In genomic region chr2:210169871-210170441, GRCh38 we compare ENCODE assay signal across 8 cellular contexts. TPM values are rescaled to one million over a fixed set of nuclear protein-coding genes. Genes with fewer than 3 reads are reported as not detected.
DNase-seq lines count a peak whose midpoint lies in the region; ATAC-seq, FAIRE-seq and TF ChIP-seq lines count a peak whose summit lies in the region.

No MANE protein-coding gene starts in this region.

- FAIRE-seq in GM12891 (lab: Jason Lieb, UNC) = no peak

- peak overlapping the region; percentile 95 for H3K4me3 Mint-ChIP-seq in activated naive CD8-positive, alpha-beta T cell treated with anti-CD3 and anti-CD28 coated beads, Interleukin-2, amount 50 U/mL, for 24 hours
- H3K4me3 Mint-ChIP-seq in stimulated activated effector memory CD8-positive, alpha-beta T cell treated with anti-CD3 and anti-CD28 coated beads, Interleukin-12 subunit alpha, Interleukin-12 subunit beta, amount 100 ng/mL, for 72 hours = peak overlapping the region; percentile 98

- no peaks in the 10 kb centered on the region for H3K9me2 ChIP-seq in Loucy (replicated peaks; ENCODE audit: low read depth, low read length)

- H3K9me3 Mint-ChIP-seq in activated naive CD8-positive, alpha-beta T cell treated with anti-CD3 and anti-CD28 coated beads, Interleukin-2, amount 50 U/mL, for 24 hours = no peaks in the 10 kb centered on the region
- no peaks in the 10 kb centered on the region for H3K9me3 Mint-ChIP-seq in stimulated activated effector memory CD8-positive, alpha-beta T cell treated with anti-CD3 and anti-CD28 coated beads, Interleukin-12 subunit alpha, Interleukin-12 subunit beta, amount 100 ng/mL, for 72 hours

- H3K9me3 ChIP-seq in Loucy (ENCODE audit: insufficient read depth, low read depth, low read length) = no peaks in the 10 kb centered on the region
- no peaks in the 10 kb centered on the region for H3K9me3 ChIP-seq in iPS-15b (ENCODE audit: control insufficient read depth, insufficient read depth, low read length)

- H3K4me3 ChIP-seq in Loucy (ENCODE audit: low read length, poor library complexity, severe bottlenecking) (peak overlapping the region; percentile 84), iPS-15b (ENCODE audit: low read depth, low read length) (peak overlapping the region; percentile 77)

- peak overlapping the region; percentile 98 for H3K27ac Mint-ChIP-seq in activated naive CD8-positive, alpha-beta T cell treated with anti-CD3 and anti-CD28 coated beads, Interleukin-2, amount 50 U/mL, for 24 hours
- H3K27ac Mint-ChIP-seq in stimulated activated effector memory CD8-positive, alpha-beta T cell treated with anti-CD3 and anti-CD28 coated beads, Interleukin-12 subunit alpha, Interleukin-12 subunit beta, amount 100 ng/mL, for 72 hours = peak overlapping the region; percentile 100

- no peak for TF ChIP-seq POLR2A in GM12891 (IDR thresholded peaks at IDR 0.05; ENCODE audit: low read depth, low read length)

- peaks cover 31% of the 10 kb centered on the region for H3K79me2 ChIP-seq in Loucy (ENCODE audit: insufficient read depth, low read length)

- H3K27me3 Mint-ChIP-seq in activated naive CD8-positive, alpha-beta T cell treated with anti-CD3 and anti-CD28 coated beads, Interleukin-2, amount 50 U/mL, for 24 hours = peaks cover 5% of the 10 kb centered on the region

- H3K27me3 ChIP-seq in Loucy (ENCODE audit: insufficient read depth, low read length, poor library complexity, severe bottlenecking) (no peaks in the 10 kb centered on the region), iPS-15b (ENCODE audit: control insufficient read depth, insufficient read depth, low read length) (no peaks in the 10 kb centered on the region)

- peak overlapping the region; percentile 35 for H2AFZ ChIP-seq in Loucy (ENCODE audit: low read length)

- H4K20me1 ChIP-seq in Loucy (ENCODE audit: insufficient read depth, low read length, poor library complexity, severe bottlenecking) = peaks cover 13% of the 10 kb centered on the region

- peak overlapping the region; percentile 72 for H3K4me2 ChIP-seq in Loucy (ENCODE audit: low read depth, low read length, poor library complexity, severe bottlenecking)

- H3F3A ChIP-seq in Loucy (ENCODE audit: low read depth) = no peaks in the 10 kb centered on the region

- ATAC-seq in GM21786 (IDR thresholded peaks at IDR 0.05; ENCODE audit: unreplicated experiment) = peak; percentile 29
- peak; percentile 60 for ATAC-seq in activated naive CD8-positive, alpha-beta T cell treated with anti-CD3 and anti-CD28 coated beads, Interleukin-2, amount 50 U/mL, for 24 hours
- peak; percentile 67 for ATAC-seq in stimulated activated effector memory CD8-positive, alpha-beta T cell treated with anti-CD3 and anti-CD28 coated beads, Interleukin-12 subunit alpha, Interleukin-12 subunit beta, amount 100 ng/mL, for 72 hours

- TF ChIP-seq CTCF in Loucy (conservative IDR thresholded peaks at IDR 0.05; ENCODE audit: low read length) = no peak

- peak; percentile 21 for DNase-seq in GM03348 (ENCODE audit: low spot score)
- no peak for DNase-seq in activated naive CD8-positive, alpha-beta T cell treated with anti-CD3 and anti-CD28 coated beads, Interleukin-2, amount 50 U/mL, for 24 hours
- no peak for DNase-seq in stimulated activated effector memory CD8-positive, alpha-beta T cell treated with anti-CD3 and anti-CD28 coated beads, Interleukin-12 subunit alpha, Interleukin-12 subunit beta, amount 100 ng/mL, for 72 hours (ENCODE audit: low spot score in 2 of 2)
- DNase-seq in GM12891 (ENCODE audit: insufficient read length, low spot score) = no peak
- DNase-seq in anterior cingulate cortex (lab: John Stamatoyannopoulos, UW) = no peak

- H3K4me1 ChIP-seq in Loucy (ENCODE audit: insufficient read depth, low read length, poor library complexity, severe bottlenecking) (peaks cover 7% of the 10 kb centered on the region), iPS-15b (ENCODE audit: control insufficient read depth, insufficient read depth, low read length) (no peaks in the 10 kb centered on the region)

- H3K4me1 Mint-ChIP-seq in activated naive CD8-positive, alpha-beta T cell treated with anti-CD3 and anti-CD28 coated beads, Interleukin-2, amount 50 U/mL, for 24 hours = peaks cover 48% of the 10 kb centered on the region
- peaks cover 31% of the 10 kb centered on the region for H3K4me1 Mint-ChIP-seq in stimulated activated effector memory CD8-positive, alpha-beta T cell treated with anti-CD3 and anti-CD28 coated beads, Interleukin-12 subunit alpha, Interleukin-12 subunit beta, amount 100 ng/mL, for 72 hours

- H3K36me3 Mint-ChIP-seq in activated naive CD8-positive, alpha-beta T cell treated with anti-CD3 and anti-CD28 coated beads, Interleukin-2, amount 50 U/mL, for 24 hours (ENCODE audit: low read depth) = no peaks in the 10 kb centered on the region
- peaks cover 24% of the 10 kb centered on the region for H3K36me3 Mint-ChIP-seq in stimulated activated effector memory CD8-positive, alpha-beta T cell treated with anti-CD3 and anti-CD28 coated beads, Interleukin-12 subunit alpha, Interleukin-12 subunit beta, amount 100 ng/mL, for 72 hours

- H3K36me3 ChIP-seq in Loucy (ENCODE audit: insufficient read depth, low read length) (no peaks in the 10 kb centered on the region), iPS-15b (ENCODE audit: control insufficient read depth, insufficient read depth, low read length) (no peaks in the 10 kb centered on the region)

- H3K9ac ChIP-seq in Loucy (ENCODE audit: low read depth, low read length, poor library complexity, severe bottlenecking) = peak overlapping the region; percentile 78
- peak overlapping the region; percentile 62 for H3K9ac ChIP-seq in iPS-15b (ENCODE audit: low read depth, low read length)

TF ChIP-seq in GM12891, 5 proteins besides CTCF, POLR2A, EP300 and RAD21:
- TF ChIP-seq SPI1 (IDR thresholded peaks at IDR 0.05; ENCODE audit: low read depth, low read length) (no peak), POLR2AphosphoS5 (IDR thresholded peaks at IDR 0.05; ENCODE audit: low read depth, low read length) (no peak), PAX5 (IDR thresholded peaks at IDR 0.05; ENCODE audit: insufficient read depth, low read length, severe bottlenecking) (no peak)

RNA-seq across cellular contexts. Expression of gene KANSL1L, which starts 1.3 kb away (rescaled TPM):
- polyA plus RNA-seq in GM12891 (2012; ENCODE audit: low read depth, missing spikeins) = 1.8 TPM

RNA-seq across cellular contexts. Expression of gene ACADL, which starts 55.3 kb away (rescaled TPM):
- not detected for polyA plus RNA-seq in GM12891 (2012; ENCODE audit: low read depth, missing spikeins)
